ENCODE assay signal across 8 cellular contexts in genomic region chr2:199460101-199460671, GRCh38. TPM values are rescaled to one million over a fixed set of nuclear protein-coding genes. Genes with fewer than 3 reads are reported as not detected.
DNase-seq lines count a peak whose midpoint lies in the region; ATAC-seq and TF ChIP-seq lines count a peak whose summit lies in the region.

No MANE protein-coding gene starts in this region.

- no peaks in the 10 kb centered on the region for H3K79me2 ChIP-seq in neural cell (replicated peaks; ENCODE audit: insufficient read depth, low read length)

- ATAC-seq in GM18873 (IDR thresholded peaks at IDR 0.05; ENCODE audit: low FRiP score, unreplicated experiment), result no peak

- no peak for TF ChIP-seq EP300 in neural cell (conservative IDR thresholded peaks at IDR 0.05; ENCODE audit: poor library complexity, severe bottlenecking)

- H3K9me2 ChIP-seq in neural cell (ENCODE audit: insufficient read depth, low read length), result no peaks in the 10 kb centered on the region

- H3K4me3 ChIP-seq in NT2/D1 (ENCODE audit: insufficient read length, low read depth) (peak overlapping the region; percentile 93), neural cell (ENCODE audit: low read length) (peak overlapping the region; percentile 88)

- H2AFZ ChIP-seq in neural cell (ENCODE audit: low read depth, low read length), result no peak overlapping the region

- H3F3A ChIP-seq in neural cell (ENCODE audit: insufficient read depth, low read length, poor library complexity, severe bottlenecking), result no peaks in the 10 kb centered on the region

- H3K4me2 ChIP-seq in neural cell (ENCODE audit: low read length), result no peak overlapping the region

- DNase-seq in NCI-H2107 treated with DMSO at 0.1 percent for 48 hours (lab: John Stamatoyannopoulos, UW; ENCODE audit: unreplicated experiment) (peak; percentile 56), NCI-H2107 (lab: John Stamatoyannopoulos, UW) (no peak), NT2/D1 (ENCODE audit: low read depth, low spot score) (no peak), dermis blood vessel endothelial cell (peak; percentile 11), glomerular visceral epithelial cell (ENCODE audit: extremely low spot score) (no peak)
- no peak for DNase-seq in activated CD4-positive, CD25-positive, alpha-beta regulatory T cell treated with anti-CD3 and anti-CD28 coated beads, Interleukin-2, amount 50 U/mL, for 72 hours

- H3K27me3 ChIP-seq in NT2/D1 (ENCODE audit: insufficient read depth, insufficient read length), result peaks cover 79% of the 10 kb centered on the region
- peaks cover 100% of the 10 kb centered on the region for H3K27me3 ChIP-seq in neural cell (ENCODE audit: insufficient read depth, low read depth, low read length)

- H3K4me1 ChIP-seq in NT2/D1 (ENCODE audit: insufficient read depth, insufficient read length), result peaks cover 6% of the 10 kb centered on the region

- TF ChIP-seq CTCF in neural cell (IDR thresholded peaks at IDR 0.05; ENCODE audit: poor library complexity, severe bottlenecking), result no peak

- no peak overlapping the region for H3K27ac ChIP-seq in neural cell (ENCODE audit: low read length)

- H3K36me3 ChIP-seq in NT2/D1 (ENCODE audit: insufficient read depth, insufficient read length, low read length), result no peaks in the 10 kb centered on the region
- no peaks in the 10 kb centered on the region for H3K36me3 ChIP-seq in neural cell (ENCODE audit: insufficient read depth, low read length)

- peak overlapping the region; percentile 91 for H3K9ac ChIP-seq in NT2/D1 (ENCODE audit: insufficient read length, low read depth)
- H3K9ac ChIP-seq in neural cell (ENCODE audit: low read length), result no peak overlapping the region

- H4K20me1 ChIP-seq in neural cell (ENCODE audit: insufficient read depth), result no peaks in the 10 kb centered on the region

- no peak for TF ChIP-seq RAD21 in neural cell (conservative IDR thresholded peaks at IDR 0.05)

- H3K9me3 ChIP-seq in NT2/D1 (ENCODE audit: insufficient read depth, low read length) (no peaks in the 10 kb centered on the region), neural cell (ENCODE audit: low read length) (no peaks in the 10 kb centered on the region)

TF ChIP-seq in neural cell, 6 proteins besides CTCF, POLR2A, EP300 and RAD21:
- TF ChIP-seq POLR2AphosphoS5 (IDR thresholded peaks at IDR 0.05) (peak; percentile 66), TAF1 (IDR thresholded peaks at IDR 0.05; ENCODE audit: low read depth) (no peak)
TF ChIP-seq in neural cell: peak in this region for 1.

RNA-seq across cellular contexts. Expression of gene SATB2, which starts 2.4 kb away (rescaled TPM):
- 0.33 and 0.85 TPM in 2 replicates for total RNA-seq in dermis blood vessel endothelial cell
- 0.21 TPM in 1 of 2 replicates, not detected in the other for polyA plus RNA-seq in neural cell
- 0.49 and 0.81 TPM in 2 replicates for polyA minus RNA-seq in neural cell

Comparison
In these comparisons a context has a peak if more than half of its experiments do, and no peak if none do; other contexts are left out.
1. DNase-seq: peak in NCI-H2107 treated with DMSO at 0.1 percent for 48 hours (single experiment) and dermis blood vessel endothelial cell (single experiment); none in NCI-H2107 (single experiment), NT2/D1 (single experiment), glomerular visceral epithelial cell (single experiment) and activated CD4-positive, CD25-positive, alpha-beta regulatory T cell treated with anti-CD3 and anti-CD28 coated beads, Interleukin-2, amount 50 U/mL, for 72 hours (single experiment).